Comparison of ENCODE assay signal across 19 cellular contexts in the genomic region with DNA sequence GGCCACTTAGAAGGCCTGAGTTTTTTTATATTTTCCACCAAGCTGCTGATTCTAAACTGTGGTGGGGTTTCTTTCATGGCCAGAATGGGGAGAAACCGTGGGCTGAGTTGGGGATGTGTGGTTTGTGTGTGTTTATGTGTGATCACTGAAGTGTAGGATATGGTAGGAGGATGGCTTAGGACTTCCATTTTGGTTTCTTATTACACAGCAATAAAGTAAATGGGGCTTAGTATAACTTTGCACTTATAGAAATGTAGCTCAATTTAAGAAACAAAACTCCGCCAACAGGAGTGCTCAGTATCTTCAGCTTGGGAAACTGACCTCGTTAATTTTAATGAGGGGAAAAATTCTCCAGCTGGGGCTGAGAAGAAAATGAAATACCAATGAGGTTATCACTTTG.
DNase-seq lines count a peak whose midpoint lies in the region; FAIRE-seq and TF ChIP-seq lines count a peak whose summit lies in the region.
"Had no signal": no experiment of that assay in that cellular context is flagged by ENCODE, and none has a peak within 500 bp of the region (broad histone marks: within the 10 kb centered on the region; RNA-seq: fewer than 3 reads in every experiment).

No MANE protein-coding gene starts in this region.

- H3K27me3 ChIP-seq in H9 (ENCODE audit: insufficient read depth, low read length) (no peaks in the 10 kb centered on the region), astrocyte (ENCODE audit: insufficient read depth, low read length) (no peaks in the 10 kb centered on the region), skeletal muscle tissue (ENCODE audit: control insufficient read depth in 3 of 3, insufficient read depth in 3 of 3, low read length in 3 of 3) (no peaks in the 10 kb centered on the region), H7 (ENCODE audit: control insufficient read depth, insufficient read depth, low read length) (no peaks in the 10 kb centered on the region)
- H3K27me3 ChIP-seq: heart left ventricle, right atrium auricular region had no signal

- H2AK5ac ChIP-seq in H9 (ENCODE audit: insufficient read length, low read length): no peak overlapping the region

- no peak overlapping the region for H2AFZ ChIP-seq in H9 (ENCODE audit: low read length)
- no peak overlapping the region for H2AFZ ChIP-seq in astrocyte (ENCODE audit: low read depth, low read length)

- no peaks in the 10 kb centered on the region for H3K9me3 ChIP-seq in H9 (ENCODE audit: control insufficient read depth, low read depth, low read length)
- H3K9me3 ChIP-seq in astrocyte (ENCODE audit: insufficient read depth, low read depth, low read length): no peaks in the 10 kb centered on the region
- H3K9me3 ChIP-seq in skeletal muscle tissue (ENCODE audit: control insufficient read depth in 3 of 3, low read length in 3 of 3): no peaks in the 10 kb centered on the region
- H3K9me3 ChIP-seq: heart left ventricle, right atrium auricular region had no signal

- H3K4me1 Mint-ChIP-seq in H9: peaks cover 69 to 71% of the 10 kb centered on the region in 2 experiments
- H3K4me1 Mint-ChIP-seq in astrocyte (ENCODE audit: low read depth, unreplicated experiment): peaks cover 33% of the 10 kb centered on the region

- H4K20me1 ChIP-seq in H9 (ENCODE audit: control insufficient read depth, insufficient read depth, insufficient read length) (no peaks in the 10 kb centered on the region), astrocyte (ENCODE audit: insufficient read depth, low read length) (peaks cover 5% of the 10 kb centered on the region)

- H3K36me3 Mint-ChIP-seq in H9 (ENCODE audit: insufficient read depth in 1 of 3, low read depth in 3 of 3) (peaks cover 9 to 24% (median 20%) of the 10 kb centered on the region in 3 experiments; a peak in 6 of 7 replicates), astrocyte (ENCODE audit: low read depth, unreplicated experiment) (peaks cover 2% of the 10 kb centered on the region)

- H3K4me3 ChIP-seq in astrocyte (ENCODE audit: insufficient read depth, low read depth, low read length): no peak overlapping the region
- no peak overlapping the region for H3K4me3 ChIP-seq in skeletal muscle tissue (ENCODE audit: low read length in 3 of 3)
- H3K4me3 ChIP-seq in H7 (ENCODE audit: insufficient read depth, low read depth, low read length): no peak overlapping the region
- H3K4me3 ChIP-seq: heart left ventricle, right atrium auricular region had no signal

- H4K5ac ChIP-seq in H9 (ENCODE audit: insufficient read length, low read depth, low read length): no peak overlapping the region

- no CpG with 5 or more reads among the region's 3 CpGs for WGBS in H9 (ENCODE audit: extremely low coverage, insufficient read length, low lambda C conversion rate)

- H3K79me2 ChIP-seq in H9 (ENCODE audit: insufficient read depth, low read length) (peaks cover 38% of the 10 kb centered on the region; the same call in 1 of the 2 replicates), astrocyte (ENCODE audit: insufficient read depth, low read length) (peaks cover 5% of the 10 kb centered on the region)

- H3K23ac ChIP-seq in H9 (ENCODE audit: insufficient read length, low read depth, low read length): no peak overlapping the region

- H3K27me3 Mint-ChIP-seq in H9 (ENCODE audit: low read depth) (no peaks in the 10 kb centered on the region), astrocyte (ENCODE audit: low read depth, unreplicated experiment) (no peaks in the 10 kb centered on the region)

- no peak overlapping the region for H4K8ac ChIP-seq in H9 (replicated peaks; ENCODE audit: insufficient read length, low read depth, low read length)

- H3K4me2 ChIP-seq in H9 (ENCODE audit: insufficient read depth, insufficient read length, low read length) (no peak overlapping the region), astrocyte (ENCODE audit: low read length) (peak overlapping the region; percentile 65)

- H3K14ac ChIP-seq in H9 (ENCODE audit: insufficient read depth, low read length): no peak overlapping the region

- no peak overlapping the region for H2BK5ac ChIP-seq in H9 (ENCODE audit: insufficient read length, low read length)

- no peak overlapping the region for H3K56ac ChIP-seq in H9 (ENCODE audit: insufficient read length, low read depth, low read length)

- DNase-seq in H9 (no peak), astrocyte (ENCODE audit: low read depth) (peak; percentile 26), left kidney (ENCODE audit: low read depth, low spot score) (peak; percentile 90), NOMO-1 treated with DMSO at 0.1 percent for 48 hours (lab: John Stamatoyannopoulos, UW; ENCODE audit: unreplicated experiment) (no peak), NCI-H2081 (lab: John Stamatoyannopoulos, UW) (no peak), H7 (no peak), HK-2 (ENCODE audit: unreplicated experiment) (no peak)
- DNase-seq: activated CD4-positive, alpha-beta T cell treated with anti-CD3 and anti-CD28 coated beads, Interleukin-2, amount 50 U/mL, for 4 hours; activated T-cell treated with anti-CD3 and anti-CD28 coated beads, Interleukin-2, amount 50 U/mL, for 72 hours; DMS53; heart left ventricle; Kasumi-1; kidney; NCI-H146; NCI-H510A; stimulated activated CD4-positive, alpha-beta T cell treated with anti-CD3 and anti-CD28 coated beads, Interleukin-2, amount 100 ng/mL, for 24 hours had no signal

- H3K27ac Mint-ChIP-seq in H9 (peak overlapping the region in 2 of 3 experiments; percentile 44 to 72; a peak in 4 of 7 replicates), astrocyte (ENCODE audit: unreplicated experiment) (peak overlapping the region; percentile 73)
- H3K27ac Mint-ChIP-seq: activated T-cell treated with anti-CD3 and anti-CD28 coated beads, Interleukin-2, amount 50 U/mL, for 72 hours had no signal

- no peak overlapping the region for H3K9ac ChIP-seq in H9 (ENCODE audit: extremely low read depth, insufficient read length, low read length)
- H3K9ac ChIP-seq in astrocyte (ENCODE audit: low read length): peak overlapping the region; percentile 55
- no peak overlapping the region for H3K9ac ChIP-seq in skeletal muscle tissue (ENCODE audit: low read depth in 1 of 3, low read length in 3 of 3)

- H3K79me1 ChIP-seq in H9 (ENCODE audit: insufficient read depth, low read depth, low read length, poor library complexity, severe bottlenecking): peaks cover 8% of the 10 kb centered on the region

- peak; percentile 54 for FAIRE-seq in astrocyte (lab: Jason Lieb, UNC)
- FAIRE-seq: endothelial cell of umbilical vein, kidney had no signal

- H3K4me3 Mint-ChIP-seq in H9 (no peak overlapping the region; a peak in 1 of 5 replicates), astrocyte (ENCODE audit: unreplicated experiment) (no peak overlapping the region)
- H3K4me3 Mint-ChIP-seq: activated T-cell treated with anti-CD3 and anti-CD28 coated beads, Interleukin-2, amount 50 U/mL, for 72 hours had no signal

- no peak overlapping the region for H3K4ac ChIP-seq in H9 (ENCODE audit: low read depth, low read length)

- H3K9me3 Mint-ChIP-seq in H9: no peaks in the 10 kb centered on the region
- no peaks in the 10 kb centered on the region for H3K9me3 Mint-ChIP-seq in astrocyte (ENCODE audit: unreplicated experiment)

- no peak overlapping the region for H3T11ph ChIP-seq in H9 (ENCODE audit: low read length)

- H3K36me3 ChIP-seq in astrocyte (ENCODE audit: insufficient read depth, low read length) (no peaks in the 10 kb centered on the region), skeletal muscle tissue (ENCODE audit: control insufficient read depth in 3 of 3, insufficient read depth in 3 of 3, low read length in 3 of 3) (no peaks in the 10 kb centered on the region), H7 (replicated peaks; ENCODE audit: control insufficient read depth, insufficient read depth, low read length) (no peaks in the 10 kb centered on the region; the same call in 1 of the 2 replicates)
- H3K36me3 ChIP-seq: right atrium auricular region had no signal

- TF ChIP-seq CTCF in H9 (conservative IDR thresholded peaks at IDR 0.05) (no peak), astrocyte (IDR thresholded peaks at IDR 0.05; ENCODE audit: insufficient read depth, low read depth, low read length) (no peak)

- no peak overlapping the region for H2BK12ac ChIP-seq in H9 (ENCODE audit: insufficient read length, low read depth, low read length)

- no peak overlapping the region for H2BK120ac ChIP-seq in H9 (ENCODE audit: low read depth, low read length, poor library complexity, severe bottlenecking)

- H3K4me1 ChIP-seq in H9 (ENCODE audit: insufficient read depth, low read length) (peaks cover 17% of the 10 kb centered on the region; the same call in 1 of the 2 replicates), astrocyte (ENCODE audit: insufficient read depth, low read length) (peaks cover 22% of the 10 kb centered on the region), skeletal muscle tissue (ENCODE audit: control insufficient read depth in 3 of 3, insufficient read depth in 3 of 3, low read length in 3 of 3) (peaks cover 73 to 74% (median 73%) of the 10 kb centered on the region in 3 donors)

- no peak overlapping the region for H2BK15ac ChIP-seq in H9 (ENCODE audit: low read depth, low read length)

- H3K27ac ChIP-seq in H9 (ENCODE audit: insufficient read length, low read depth, low read length): no peak overlapping the region
- peak overlapping the region; percentile 86 for H3K27ac ChIP-seq in astrocyte (ENCODE audit: low read depth, low read length)
- peak overlapping the region; percentile 95 for H3K27ac ChIP-seq in skeletal muscle tissue (ENCODE audit: low read depth, low read length)

- no peak overlapping the region for H2BK20ac ChIP-seq in H9 (ENCODE audit: low read depth, low read length, poor library complexity, severe bottlenecking)

- H3K23me2 ChIP-seq in H9 (ENCODE audit: insufficient read length, low read depth, low read length, poor library complexity, severe bottlenecking): no peaks in the 10 kb centered on the region

- H3K18ac ChIP-seq in H9 (ENCODE audit: insufficient read length, low read depth, low read length): no peak overlapping the region

- no peak overlapping the region for H4K91ac ChIP-seq in H9 (ENCODE audit: insufficient read length, low read depth, low read length)

Comparison
In these comparisons a context has a peak if more than half of its experiments do, and no peak if none do; other contexts are left out.
1. DNase-seq: peak in astrocyte (single experiment) and left kidney (single experiment); none in H9 (single experiment), NOMO-1 treated with DMSO at 0.1 percent for 48 hours (single experiment), NCI-H2081 (0 of 2), H7 (single experiment) and HK-2 (single experiment).